ENCODE assay signal across 14 cellular contexts in the genomic region with DNA sequence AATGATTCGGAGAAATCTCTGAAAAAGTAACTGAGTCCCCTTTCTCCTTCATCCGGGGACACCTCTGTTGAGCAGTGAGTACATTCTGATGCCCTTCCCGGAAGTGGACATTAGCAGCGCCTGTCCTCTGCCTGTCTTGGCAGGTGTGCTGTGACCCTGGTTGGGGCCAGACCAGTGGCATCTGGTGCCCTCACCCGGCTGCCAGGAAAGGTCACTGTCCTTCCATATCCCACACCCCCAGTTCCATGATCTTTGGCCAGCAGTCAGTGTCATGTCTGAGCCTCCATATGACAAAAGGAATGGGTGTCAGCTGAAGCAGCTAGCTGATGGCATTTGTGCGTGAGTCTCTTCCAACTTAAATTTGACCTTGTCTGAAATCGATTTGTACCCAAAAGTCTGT.
DNase-seq lines count a peak whose midpoint lies in the region; ATAC-seq and TF ChIP-seq lines count a peak whose summit lies in the region.
"Had no signal": no experiment of that assay in that cellular context is flagged by ENCODE, and none has a peak within 500 bp of the region (broad histone marks: within the 10 kb centered on the region; RNA-seq: fewer than 3 reads in every experiment).

No MANE protein-coding gene starts in this region.

- peaks cover 9% of the 10 kb centered on the region for H3K4me1 ChIP-seq in hepatocyte (ENCODE audit: insufficient read depth)

- H2AFZ ChIP-seq in hepatocyte, result no peak overlapping the region

- no peaks in the 10 kb centered on the region for H3K9me3 Mint-ChIP-seq in activated T-cell treated with anti-CD3 and anti-CD28 coated beads, Interleukin-2, amount 50 U/mL, for 24 hours
- H3K9me3 Mint-ChIP-seq in stimulated activated effector memory CD8-positive, alpha-beta T cell treated with anti-CD3 and anti-CD28 coated beads, Interleukin-12 subunit alpha, Interleukin-12 subunit beta, amount 100 ng/mL, for 72 hours, result no peaks in the 10 kb centered on the region

- no peak overlapping the region for H3K4me3 ChIP-seq in hepatocyte
- H3K4me3 ChIP-seq: esophagus muscularis mucosa had no signal

- peak overlapping the region; percentile 91 for H3K27ac Mint-ChIP-seq in activated T-cell treated with anti-CD3 and anti-CD28 coated beads, Interleukin-2, amount 50 U/mL, for 24 hours
- H3K27ac Mint-ChIP-seq in T-helper 17 cell, result peak overlapping the region; percentile 96
- peak overlapping the region; percentile 58 for H3K27ac Mint-ChIP-seq in stimulated activated effector memory CD8-positive, alpha-beta T cell treated with anti-CD3 and anti-CD28 coated beads, Interleukin-12 subunit alpha, Interleukin-12 subunit beta, amount 100 ng/mL, for 72 hours

- WGBS in hepatocyte (ENCODE audit: low lambda C conversion rate, missing lambda C conversion rate), result 98% methylated on average over 7 of the region's 7 CpGs

- no peaks in the 10 kb centered on the region for H3K27me3 Mint-ChIP-seq in activated T-cell treated with anti-CD3 and anti-CD28 coated beads, Interleukin-2, amount 50 U/mL, for 24 hours
- no peaks in the 10 kb centered on the region for H3K27me3 Mint-ChIP-seq in T-helper 17 cell

- H3K27me3 ChIP-seq in hepatocyte, result no peaks in the 10 kb centered on the region
- H3K27me3 ChIP-seq: esophagus muscularis mucosa had no signal

- H3K79me2 ChIP-seq in hepatocyte, result peaks cover 96% of the 10 kb centered on the region

- H3K4me1 Mint-ChIP-seq in activated T-cell treated with anti-CD3 and anti-CD28 coated beads, Interleukin-2, amount 50 U/mL, for 24 hours (ENCODE audit: low read depth), result peaks cover 98% of the 10 kb centered on the region
- H3K4me1 Mint-ChIP-seq in T-helper 17 cell, result peaks cover 73% of the 10 kb centered on the region
- H3K4me1 Mint-ChIP-seq in stimulated activated effector memory CD8-positive, alpha-beta T cell treated with anti-CD3 and anti-CD28 coated beads, Interleukin-12 subunit alpha, Interleukin-12 subunit beta, amount 100 ng/mL, for 72 hours, result peaks cover 81% of the 10 kb centered on the region

- peaks cover 87% of the 10 kb centered on the region for H3K36me3 Mint-ChIP-seq in activated T-cell treated with anti-CD3 and anti-CD28 coated beads, Interleukin-2, amount 50 U/mL, for 24 hours (ENCODE audit: low read depth)
- H3K36me3 Mint-ChIP-seq in T-helper 17 cell (ENCODE audit: low read depth), result peaks cover 7% of the 10 kb centered on the region
- peaks cover 66% of the 10 kb centered on the region for H3K36me3 Mint-ChIP-seq in stimulated activated effector memory CD8-positive, alpha-beta T cell treated with anti-CD3 and anti-CD28 coated beads, Interleukin-12 subunit alpha, Interleukin-12 subunit beta, amount 100 ng/mL, for 72 hours

- no peak overlapping the region for H3K4me2 ChIP-seq in hepatocyte

- TF ChIP-seq CTCF in hepatocyte (IDR thresholded peaks at IDR 0.05; ENCODE audit: poor library complexity), result no peak

- H3K9me3 ChIP-seq in T-helper 17 cell (ENCODE audit: control insufficient read depth, low read length, poor library complexity, severe bottlenecking), result no peaks in the 10 kb centered on the region
- H3K9me3 ChIP-seq in hepatocyte (ENCODE audit: low read depth), result no peaks in the 10 kb centered on the region
- H3K9me3 ChIP-seq: esophagus muscularis mucosa had no signal

- peaks cover 46% of the 10 kb centered on the region for H4K20me1 ChIP-seq in hepatocyte (ENCODE audit: insufficient read depth, poor library complexity, severe bottlenecking)

- H3K36me3 ChIP-seq in hepatocyte (replicated peaks; ENCODE audit: insufficient read depth, low read depth), result no peaks in the 10 kb centered on the region
- H3K36me3 ChIP-seq: esophagus muscularis mucosa had no signal

- H3K27ac ChIP-seq in hepatocyte, result peak overlapping the region; percentile 49
- H3K27ac ChIP-seq: esophagus muscularis mucosa had no signal

- no peak for ATAC-seq in T-helper 17 cell
- ATAC-seq in stimulated activated effector memory CD8-positive, alpha-beta T cell treated with anti-CD3 and anti-CD28 coated beads, Interleukin-12 subunit alpha, Interleukin-12 subunit beta, amount 100 ng/mL, for 72 hours, result no peak
- ATAC-seq in HG02973 (IDR thresholded peaks at IDR 0.05; ENCODE audit: unreplicated experiment), result no peak
- no peak for ATAC-seq in HG02840 (IDR thresholded peaks at IDR 0.05; ENCODE audit: low FRiP score, unreplicated experiment)
- ATAC-seq in HG03196 (IDR thresholded peaks at IDR 0.05; ENCODE audit: unreplicated experiment), result no peak

- no peak for DNase-seq in activated T-cell treated with anti-CD3 and anti-CD28 coated beads, Interleukin-2, amount 50 U/mL, for 24 hours
- no peak for DNase-seq in activated T-cell treated with anti-CD3 and anti-CD28 coated beads for 4 hours
- no peak for DNase-seq in T-helper 17 cell
- DNase-seq in hepatocyte (ENCODE audit: low spot score), result no peak
- no peak for DNase-seq in stimulated activated effector memory CD8-positive, alpha-beta T cell treated with anti-CD3 and anti-CD28 coated beads, Interleukin-12 subunit alpha, Interleukin-12 subunit beta, amount 100 ng/mL, for 72 hours (ENCODE audit: low spot score in 2 of 2)
- DNase-seq: dermis blood vessel endothelial cell, GF-D8, NCI-H1930, NCI-H526, substantia nigra had no signal

- H3K4me3 Mint-ChIP-seq in activated T-cell treated with anti-CD3 and anti-CD28 coated beads, Interleukin-2, amount 50 U/mL, for 24 hours, result peak overlapping the region; percentile 51
- peak overlapping the region; percentile 89 for H3K4me3 Mint-ChIP-seq in T-helper 17 cell
- peak overlapping the region; percentile 46 for H3K4me3 Mint-ChIP-seq in stimulated activated effector memory CD8-positive, alpha-beta T cell treated with anti-CD3 and anti-CD28 coated beads, Interleukin-12 subunit alpha, Interleukin-12 subunit beta, amount 100 ng/mL, for 72 hours

- H3K9me2 ChIP-seq in hepatocyte (replicated peaks; ENCODE audit: insufficient read depth), result no peaks in the 10 kb centered on the region
